8 cellular contexts compared by ENCODE assay signal in genomic region chr1:182839209-182840065, GRCh38. TPM values are rescaled to one million over a fixed set of nuclear protein-coding genes. Genes with fewer than 3 reads are reported as not detected.
DNase-seq lines count a peak whose midpoint lies in the region; ATAC-seq and TF ChIP-seq lines count a peak whose summit lies in the region.

Gene DHX9, plus strand, starts transcription at chr1:182839347. Its CDS starts 3,220 bp downstream, at chr1:182842567.

- BruUV-seq in Caco-2 (replicated peaks; lab: Mats Ljungman, UMichigan): TSS peak; percentile 45

- H3K27ac Mint-ChIP-seq in Caco-2 (ENCODE audit: unreplicated experiment): peak within 1 kb of the TSS; percentile 93
- H3K27ac Mint-ChIP-seq in activated CD8-positive, alpha-beta memory T cell treated with anti-CD3 and anti-CD28 coated beads, Interleukin-2, amount 10 ng/mL, durations not matched to agents 7 days and 5 days: peak within 1 kb of the TSS; percentile 96

- DNase-seq in Caco-2 (peak; percentile 92 to 96), HUDEP-2 (lab: John Stamatoyannopoulos, UW; ENCODE audit: unreplicated experiment in 76 of 76) (peak in 75 of 76 experiments; percentile 26 to 94 (median 86)), NOMO-1 treated with dmso at 0.1 percent for 144 hours (lab: John Stamatoyannopoulos, UW; ENCODE audit: unreplicated experiment) (peak; percentile 88), mesenteric fat pad (ENCODE audit: low spot score) (peak; percentile 99)
- DNase-seq in activated CD8-positive, alpha-beta memory T cell treated with anti-CD3 and anti-CD28 coated beads, Interleukin-2, amount 10 ng/mL, durations not matched to agents 7 days and 5 days: peak; percentile 95
- peak; percentile 99 for DNase-seq in stimulated activated CD8-positive, alpha-beta memory T cell treated with anti-CD3 and anti-CD28 coated beads, Interleukin-15, amount 100 ng/mL, for 24 hours (ENCODE audit: low read depth)

- H3K36me3 ChIP-seq in Caco-2 (ENCODE audit: control insufficient read depth, insufficient read depth, low read length) (peaks cover 2% of the 10 kb centered on the region; the same call in 1 of the 2 replicates), endocrine pancreas (ENCODE audit: control insufficient read depth, insufficient read depth, low read length) (no peaks in the 10 kb centered on the region)

- H3K27me3 ChIP-seq in Caco-2 (replicated peaks; ENCODE audit: control insufficient read depth, insufficient read depth, low read length) (no peaks in the 10 kb centered on the region), endocrine pancreas (ENCODE audit: control insufficient read depth, insufficient read depth, low read length) (no peaks in the 10 kb centered on the region)

- H3K4me1 Mint-ChIP-seq in Caco-2 (ENCODE audit: low read depth, unreplicated experiment): peaks cover 33% of the 10 kb centered on the region
- H3K4me1 Mint-ChIP-seq in activated CD8-positive, alpha-beta memory T cell treated with anti-CD3 and anti-CD28 coated beads, Interleukin-2, amount 10 ng/mL, durations not matched to agents 7 days and 5 days: peaks cover 39% of the 10 kb centered on the region

- H3K9me3 ChIP-seq in Caco-2 (no peaks in the 10 kb centered on the region), endocrine pancreas (ENCODE audit: control insufficient read depth, low read length) (no peaks in the 10 kb centered on the region)

- POLR2A ChIA-PET in Caco-2 (lab: Charles Lee): interaction anchor here (0.7 kb wide), 1 partner anchor 183 kb away, joined by 3 read pairs; no protein-coding TSS in a partner anchor

- no peaks in the 10 kb centered on the region for H3K27me3 Mint-ChIP-seq in Caco-2 (ENCODE audit: insufficient read depth, unreplicated experiment)
- H3K27me3 Mint-ChIP-seq in activated CD8-positive, alpha-beta memory T cell treated with anti-CD3 and anti-CD28 coated beads, Interleukin-2, amount 10 ng/mL, durations not matched to agents 7 days and 5 days: peaks cover 1% of the 10 kb centered on the region

- TF ChIP-seq CTCF in Caco-2 (IDR thresholded peaks at IDR 0.05; ENCODE audit: insufficient read depth in 1 of 2, low read depth in 1 of 2, low read length in 1 of 2, severe bottlenecking in 1 of 2, unreplicated experiment in 1 of 2): peak in 1 of 2 experiments; percentile 20

- H3K9me3 Mint-ChIP-seq in Caco-2 (ENCODE audit: unreplicated experiment): no peaks in the 10 kb centered on the region
- no peaks in the 10 kb centered on the region for H3K9me3 Mint-ChIP-seq in activated CD8-positive, alpha-beta memory T cell treated with anti-CD3 and anti-CD28 coated beads, Interleukin-2, amount 10 ng/mL, durations not matched to agents 7 days and 5 days (ENCODE audit: low read depth)

- H3K4me3 Mint-ChIP-seq in Caco-2 (ENCODE audit: unreplicated experiment): peak within 1 kb of the TSS; percentile 93
- peak within 1 kb of the TSS; percentile 95 for H3K4me3 Mint-ChIP-seq in activated CD8-positive, alpha-beta memory T cell treated with anti-CD3 and anti-CD28 coated beads, Interleukin-2, amount 10 ng/mL, durations not matched to agents 7 days and 5 days

- peak within 1 kb of the TSS; percentile 52 for H3K9ac ChIP-seq in endocrine pancreas (ENCODE audit: control insufficient read depth, insufficient read depth, low read length)

- H3K4me1 ChIP-seq in Caco-2 (peaks cover 8% of the 10 kb centered on the region), endocrine pancreas (ENCODE audit: control insufficient read depth, insufficient read depth, low read length) (peaks cover 11% of the 10 kb centered on the region)

- peak within 1 kb of the TSS; percentile 76 for H3K4me3 ChIP-seq in Caco-2 (ENCODE audit: low read depth, low read length)
- peak within 1 kb of the TSS; percentile 79 for H3K4me3 ChIP-seq in endocrine pancreas (ENCODE audit: control insufficient read depth, insufficient read depth, low read length)

- peaks cover 58% of the 10 kb centered on the region for H3K36me3 Mint-ChIP-seq in Caco-2 (ENCODE audit: insufficient read depth, unreplicated experiment)
- peaks cover 39% of the 10 kb centered on the region for H3K36me3 Mint-ChIP-seq in activated CD8-positive, alpha-beta memory T cell treated with anti-CD3 and anti-CD28 coated beads, Interleukin-2, amount 10 ng/mL, durations not matched to agents 7 days and 5 days

- ATAC-seq in GM21381 (IDR thresholded peaks at IDR 0.05; ENCODE audit: unreplicated experiment): peak; percentile 81
- peak; percentile 85 for ATAC-seq in activated CD8-positive, alpha-beta memory T cell treated with anti-CD3 and anti-CD28 coated beads, Interleukin-2, amount 10 ng/mL, durations not matched to agents 7 days and 5 days

- intact Hi-C loops in Caco-2 (cut with micrococcal nuclease; ENCODE audit: unreplicated experiment): loop anchor here (2.0 kb wide), 1 partner anchor 49 kb away; no protein-coding TSS in a partner anchor

- CTCF ChIA-PET in Caco-2 (lab: Charles Lee): no interaction called here
- CTCF ChIA-PET in activated CD8-positive, alpha-beta memory T cell treated with anti-CD3 and anti-CD28 coated beads, Interleukin-2, amount 10 ng/mL, durations not matched to agents 7 days and 5 days (lab: Charles Lee): interaction anchor here (0.6 to 2.1 kb wide), 3 partner anchors 12 to 239 kb away, joined by 3 to 9 read pairs (median 4); no protein-coding TSS in a partner anchor

RNA-seq across cellular contexts. Expression of gene DHX9, which starts in this region (rescaled TPM):
- total RNA-seq in Caco-2 (2022): 218 and 234 TPM in 2 replicates
- total RNA-seq in activated CD8-positive, alpha-beta memory T cell treated with anti-CD3 and anti-CD28 coated beads, Interleukin-2, amount 10 ng/mL, durations not matched to agents 7 days and 5 days: 100 to 1,000 TPM; 196 to 267 TPM
- 111 TPM for total RNA-seq in mesenteric fat pad

Comparison
In these comparisons a context has a peak if more than half of its experiments do, and no peak if none do; other contexts are left out.
1. Peak in every context shown above with its lines: DNase-seq, ATAC-seq and H3K4me3 ChIP-seq.